ENCODE assay signal across 16 cellular contexts in genomic region chr20:45920795-45921617, GRCh38. TPM values are rescaled to one million over a fixed set of nuclear protein-coding genes. Genes with fewer than 3 reads are reported as not detected.
DNase-seq lines count a peak whose midpoint lies in the region; ATAC-seq and TF ChIP-seq lines count a peak whose summit lies in the region.
"Had no signal": no experiment of that assay in that cellular context is flagged by ENCODE, and none has a peak within 500 bp of the region (broad histone marks: within the 10 kb centered on the region; RNA-seq: fewer than 3 reads in every experiment).

No MANE protein-coding gene starts in this region.

- H3K36me3 ChIP-seq in SJCRH30 (no peaks in the 10 kb centered on the region), esophagus squamous epithelium (no peaks in the 10 kb centered on the region)
- H3K36me3 ChIP-seq: SJSA1 had no signal

- peaks cover 19 to 26% of the 10 kb centered on the region in 2 donors for H3K27me3 Mint-ChIP-seq in natural killer cell (ENCODE audit: low read depth in 2 of 2)

- intact Hi-C loops in esophagus squamous epithelium (cut with DNase I) (no loop called here), natural killer cell (cut with micrococcal nuclease) (no loop called here)

- DNase-seq in SJCRH30 (no peak), esophagus squamous epithelium (lab: John Stamatoyannopoulos, UW) (no peak), renal cortical epithelial cell (ENCODE audit: low read depth) (peak; percentile 41), natural killer cell (no peak), cerebellar nuclear complex (lab: John Stamatoyannopoulos, UW) (no peak)
- DNase-seq: activated CD4-positive, alpha-beta T cell treated with anti-CD3 and anti-CD28 coated beads, Interleukin-2, amount 10 ng/mL, durations not matched to agents 7 days and 5 days; activated naive CD8-positive, alpha-beta T cell treated with anti-CD3 and anti-CD28 coated beads, Interleukin-2, amount 10 ng/mL, durations not matched to agents 7 days and 5 days; activated T-cell treated with anti-CD3 and anti-CD28 coated beads, Interleukin-2, amount 50 U/mL, for 1 hour; GF-D8; NCI-H226; stimulated activated CD4-positive, alpha-beta T cell treated with anti-CD3 and anti-CD28 coated beads, Interleukin-4, amount 100 ng/mL, for 4 hours; T1000 had no signal

- no peak overlapping the region for H3K27ac Mint-ChIP-seq in natural killer cell
- H3K27ac Mint-ChIP-seq: activated CD4-positive, alpha-beta T cell treated with anti-CD3 and anti-CD28 coated beads, Interleukin-2, amount 10 ng/mL, durations not matched to agents 7 days and 5 days; activated naive CD8-positive, alpha-beta T cell treated with anti-CD3 and anti-CD28 coated beads, Interleukin-2, amount 10 ng/mL, durations not matched to agents 7 days and 5 days; stimulated activated effector memory CD8-positive, alpha-beta T cell treated with anti-CD3 and anti-CD28 coated beads, Interleukin-12 subunit alpha, Interleukin-12 subunit beta, amount 100 ng/mL, for 72 hours had no signal

- no peak for TF ChIP-seq CTCF in esophagus squamous epithelium (IDR thresholded peaks at IDR 0.05)
- no peak for TF ChIP-seq CTCF in natural killer cell (IDR thresholded peaks at IDR 0.05)

- WGBS in esophagus squamous epithelium, 2 donors = 79 to 86% methylated on average over 11 of the region's 11 CpGs

- H3K27me3 ChIP-seq in SJCRH30 (no peaks in the 10 kb centered on the region), esophagus squamous epithelium (no peaks in the 10 kb centered on the region)
- H3K27me3 ChIP-seq: SJSA1 had no signal

- H3K27ac ChIP-seq in SJCRH30 (peak overlapping the region; percentile 60), esophagus squamous epithelium (peak overlapping the region in 3 of 4 donors; percentile 62 to 86 (median 63))
- H3K27ac ChIP-seq: KMS-11, SJSA1 had no signal

- no peaks in the 10 kb centered on the region for H3K9me3 ChIP-seq in SJCRH30 (replicated peaks)
- H3K9me3 ChIP-seq in esophagus squamous epithelium = no peaks in the 10 kb centered on the region
- H3K9me3 ChIP-seq: SJSA1 had no signal

- TF ChIP-seq POLR2A in esophagus squamous epithelium (IDR thresholded peaks at IDR 0.05) = no peak

- ATAC-seq in natural killer cell (no peak), HG03039 (IDR thresholded peaks at IDR 0.05; ENCODE audit: unreplicated experiment) (no peak)

- H3K36me3 Mint-ChIP-seq in natural killer cell = no peaks in the 10 kb centered on the region
- H3K36me3 Mint-ChIP-seq: activated naive CD8-positive, alpha-beta T cell treated with anti-CD3 and anti-CD28 coated beads, Interleukin-2, amount 10 ng/mL, durations not matched to agents 7 days and 5 days; stimulated activated effector memory CD8-positive, alpha-beta T cell treated with anti-CD3 and anti-CD28 coated beads, Interleukin-12 subunit alpha, Interleukin-12 subunit beta, amount 100 ng/mL, for 72 hours had no signal

- H3K9me3 Mint-ChIP-seq in natural killer cell = no peaks in the 10 kb centered on the region
- H3K9me3 Mint-ChIP-seq: activated CD4-positive, alpha-beta T cell treated with anti-CD3 and anti-CD28 coated beads, Interleukin-2, amount 10 ng/mL, durations not matched to agents 7 days and 5 days; activated naive CD8-positive, alpha-beta T cell treated with anti-CD3 and anti-CD28 coated beads, Interleukin-2, amount 10 ng/mL, durations not matched to agents 7 days and 5 days; stimulated activated effector memory CD8-positive, alpha-beta T cell treated with anti-CD3 and anti-CD28 coated beads, Interleukin-12 subunit alpha, Interleukin-12 subunit beta, amount 100 ng/mL, for 72 hours had no signal

- no peak overlapping the region for H3K4me3 Mint-ChIP-seq in natural killer cell
- H3K4me3 Mint-ChIP-seq: activated CD4-positive, alpha-beta T cell treated with anti-CD3 and anti-CD28 coated beads, Interleukin-2, amount 10 ng/mL, durations not matched to agents 7 days and 5 days; activated naive CD8-positive, alpha-beta T cell treated with anti-CD3 and anti-CD28 coated beads, Interleukin-2, amount 10 ng/mL, durations not matched to agents 7 days and 5 days; stimulated activated effector memory CD8-positive, alpha-beta T cell treated with anti-CD3 and anti-CD28 coated beads, Interleukin-12 subunit alpha, Interleukin-12 subunit beta, amount 100 ng/mL, for 72 hours had no signal

- H3K4me1 ChIP-seq in SJCRH30 (peaks cover 81% of the 10 kb centered on the region), esophagus squamous epithelium (peaks cover 12 to 78% (median 44%) of the 10 kb centered on the region in 3 donors)

- H3K4me1 Mint-ChIP-seq in natural killer cell = peaks cover 0 to 4% of the 10 kb centered on the region in 2 donors
- H3K4me1 Mint-ChIP-seq: activated CD4-positive, alpha-beta T cell treated with anti-CD3 and anti-CD28 coated beads, Interleukin-2, amount 10 ng/mL, durations not matched to agents 7 days and 5 days; activated naive CD8-positive, alpha-beta T cell treated with anti-CD3 and anti-CD28 coated beads, Interleukin-2, amount 10 ng/mL, durations not matched to agents 7 days and 5 days had no signal

- no peak overlapping the region for H3K4me3 ChIP-seq in SJCRH30
- H3K4me3 ChIP-seq in esophagus squamous epithelium = no peak overlapping the region
- H3K4me3 ChIP-seq: SJSA1 had no signal

RNA-seq across cellular contexts. Expression of gene PLTP, which starts 9.1 kb away (rescaled TPM):
- 14.5 and 15.6 TPM in 2 replicates for total RNA-seq in SJCRH30 (2014; rRNA removed; shearing (Covaris generic))
- total RNA-seq in esophagus squamous epithelium (100 to 1,000 TPM in 2 of 4 donors, 10 to 100 TPM in 1, 1 to 10 TPM in 1; 5.9 to 248 (median 92.6) TPM), renal cortical epithelial cell (10.4 and 32.1 TPM in 2 replicates), natural killer cell (1 to 10 TPM in 2 of 3 donors, under 1 TPM in 1; 0.63 to 3.5 (median 3.2) TPM)

RNA-seq across cellular contexts. Expression of gene PCIF1, which starts 13.5 kb away (rescaled TPM):
- total RNA-seq in SJCRH30 (2014; rRNA removed; shearing (Covaris generic)) = 20.6 and 21.7 TPM in 2 replicates
- total RNA-seq in esophagus squamous epithelium = 10 to 100 TPM; 10.4 to 36.8 (median 16.4) TPM
- total RNA-seq in renal cortical epithelial cell = 7.1 and 19.4 TPM in 2 replicates
- 10 to 100 TPM; 72.0 to 85.1 (median 73.3) TPM for total RNA-seq in natural killer cell

RNA-seq across cellular contexts. Expression of gene CTSA, which starts 29.9 kb away (rescaled TPM):
- total RNA-seq in SJCRH30 (2014; rRNA removed; shearing (Covaris generic)) = 85.2 and 91.4 TPM in 2 replicates
- total RNA-seq in esophagus squamous epithelium (10 to 100 TPM; 44.5 to 74.8 (median 56.8) TPM), renal cortical epithelial cell (20.7 and 64.2 TPM in 2 replicates), natural killer cell (100 to 1,000 TPM in 1 of 3 donors, 10 to 100 TPM in 2; 72.8 to 108 (median 86.8) TPM)

RNA-seq across cellular contexts. Expression of gene NEURL2, which starts 30.0 kb away (rescaled TPM):
- 3.9 and 6.7 TPM in 2 replicates for total RNA-seq in SJCRH30 (2014; rRNA removed; shearing (Covaris generic))
- total RNA-seq in esophagus squamous epithelium = 1 to 10 TPM; 4.1 to 6.5 (median 5.5) TPM
- total RNA-seq in renal cortical epithelial cell = 3.0 and 3.3 TPM in 2 replicates
- total RNA-seq in natural killer cell = 1 to 10 TPM in 2 of 3 donors, under 1 TPM in 1; 0.89 to 1.4 (median 1.4) TPM

RNA-seq across cellular contexts. Expression of gene SPATA25, which starts 33.6 kb away (rescaled TPM):
- total RNA-seq in SJCRH30 (2014; rRNA removed; shearing (Covaris generic)) = 2.1 and 2.8 TPM in 2 replicates
- total RNA-seq in esophagus squamous epithelium (1 to 10 TPM in 2 of 4 donors, not detected in 2; 1.1 to 1.3 TPM), renal cortical epithelial cell (0.85 and 1.0 TPM in 2 replicates), natural killer cell (1 to 10 TPM in 1 of 3 donors, not detected in 2; 1.2 TPM)
